In genomic region chr13:95356916-95357315, GRCh38 we compare ENCODE assay signal across 1 cellular context.
TF ChIP-seq lines count a peak whose summit lies in the region.

No MANE protein-coding gene starts in this region.

TF ChIP-seq in IMR-90, 13 proteins besides CTCF, POLR2A, EP300 and RAD21:
- no peak for TF ChIP-seq SMC3 (IDR thresholded peaks at IDR 0.05; ENCODE audit: low read depth, low read length)
- no peak for TF ChIP-seq NFE2L2 (IDR thresholded peaks at IDR 0.05; ENCODE audit: low read depth, low read length)
- no peak for TF ChIP-seq ELK1 (IDR thresholded peaks at IDR 0.05; ENCODE audit: borderline replicate concordance, low read depth, low read length)
- no peak for TF ChIP-seq FOS (IDR thresholded peaks at IDR 0.05; ENCODE audit: low read depth, low read length)
- no peak for TF ChIP-seq CEBPB (IDR thresholded peaks at IDR 0.05; ENCODE audit: low read depth, low read length)
- no peak for TF ChIP-seq RFX5 (IDR thresholded peaks at IDR 0.05; ENCODE audit: low read depth, low read length)
- TF ChIP-seq USF2 (IDR thresholded peaks at IDR 0.05; ENCODE audit: low read depth, low read length), result no peak
- no peak for TF ChIP-seq MAFK (IDR thresholded peaks at IDR 0.05; ENCODE audit: low read depth, low read length)
- TF ChIP-seq CHD1 (IDR thresholded peaks at IDR 0.05; ENCODE audit: low read depth, low read length), result no peak
- TF ChIP-seq RCOR1 (IDR thresholded peaks at IDR 0.05; ENCODE audit: insufficient replicate concordance, low read length), result no peak
- TF ChIP-seq MAZ (IDR thresholded peaks at IDR 0.05; ENCODE audit: borderline replicate concordance, low read depth, low read length), result no peak
